6 cellular contexts compared by ENCODE assay signal in the genomic region with DNA sequence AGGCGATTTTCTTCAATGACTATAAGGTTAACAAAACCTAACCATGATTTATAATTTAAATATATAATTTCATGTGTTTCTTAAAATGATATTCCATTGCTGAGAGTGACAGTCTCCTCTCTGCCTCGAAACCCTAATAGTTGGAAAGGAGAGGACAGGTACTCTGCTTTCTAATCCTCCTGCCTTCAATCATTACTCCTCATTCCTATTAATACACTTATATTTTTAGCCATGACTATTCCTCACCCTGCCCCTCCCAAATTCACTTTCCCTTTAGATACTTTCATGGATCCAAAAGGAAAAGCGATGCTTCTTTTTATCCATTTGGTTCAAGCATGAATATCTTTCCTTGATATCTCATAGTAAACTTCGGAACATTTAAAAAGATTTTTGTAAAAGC.
"Had no signal": no experiment of that assay in that cellular context is flagged by ENCODE, and none has a peak within 500 bp of the region (broad histone marks: within the 10 kb centered on the region; RNA-seq: fewer than 3 reads in every experiment).

No MANE protein-coding gene starts in this region.

- ATAC-seq: HepG2, K562 had no signal

- H3K27me3 Mint-ChIP-seq: IgD-negative memory B cell had no signal

- H3K36me3 Mint-ChIP-seq: IgD-negative memory B cell had no signal

- H3K9me3 Mint-ChIP-seq: IgD-negative memory B cell had no signal

- H3K27ac ChIP-seq: HL-60 had no signal

- H3K4me3 ChIP-seq: K562 had no signal

- H3K4me3 Mint-ChIP-seq: IgD-negative memory B cell had no signal

- H3K27ac Mint-ChIP-seq: IgD-negative memory B cell had no signal

- DNase-seq: IMR-90, KBM-7 had no signal
